Comparison of ENCODE assay signal across 14 cellular contexts in genomic region chr4:153464068-153464467, GRCh38. TPM values are rescaled to one million over a fixed set of nuclear protein-coding genes. Genes with fewer than 3 reads are reported as not detected.
DNase-seq lines count a peak whose midpoint lies in the region; ATAC-seq and TF ChIP-seq lines count a peak whose summit lies in the region.
"Had no signal": no experiment of that assay in that cellular context is flagged by ENCODE, and none has a peak within 500 bp of the region (broad histone marks: within the 10 kb centered on the region; RNA-seq: fewer than 3 reads in every experiment).

No MANE protein-coding gene starts in this region.

- no peak for TF ChIP-seq POLR2A in body of pancreas (IDR thresholded peaks at IDR 0.05)

- H3K14ac ChIP-seq in neuronal stem cell (ENCODE audit: low read length) = no peak overlapping the region

- H3K79me2 ChIP-seq in DND-41 (ENCODE audit: insufficient read depth, low read length) = peaks cover 39% of the 10 kb centered on the region

- peaks cover 3% of the 10 kb centered on the region for H3K79me1 ChIP-seq in neuronal stem cell (ENCODE audit: low read depth, low read length)

- TF ChIP-seq CTCF in DND-41 (IDR thresholded peaks at IDR 0.05; ENCODE audit: borderline replicate concordance, extremely low read depth, low read length, poor library complexity, severe bottlenecking) (no peak), body of pancreas (IDR thresholded peaks at IDR 0.05) (no peak)

- no peaks in the 10 kb centered on the region for H3K27me3 ChIP-seq in DND-41 (ENCODE audit: insufficient read depth, low read length, poor library complexity)
- H3K27me3 ChIP-seq in body of pancreas = no peaks in the 10 kb centered on the region
- H3K27me3 ChIP-seq in neuronal stem cell (ENCODE audit: control insufficient read depth in 3 of 3, insufficient read depth in 3 of 3, low read depth in 1 of 3, low read length in 3 of 3) = peaks cover 0 to 12% (median 0%) of the 10 kb centered on the region in 3 experiments
- H3K27me3 ChIP-seq: thyroid gland had no signal

- H2BK15ac ChIP-seq in neuronal stem cell (ENCODE audit: low read length) = no peak overlapping the region

- H3K9ac ChIP-seq in DND-41 (ENCODE audit: low read depth, low read length) (no peak overlapping the region), neuronal stem cell (ENCODE audit: low read depth, low read length, poor library complexity) (no peak overlapping the region)

- H2AK5ac ChIP-seq in neuronal stem cell (ENCODE audit: low read depth, low read length) = no peak overlapping the region

- peaks cover 26% of the 10 kb centered on the region for H3K36me3 ChIP-seq in DND-41 (ENCODE audit: insufficient read depth, low read length)
- H3K36me3 ChIP-seq in body of pancreas (replicated peaks in 1 of 2; ENCODE audit: insufficient read depth in 1 of 2, low read depth in 2 of 2) = no peaks in the 10 kb centered on the region
- H3K36me3 ChIP-seq in neuronal stem cell (replicated peaks in 1 of 2; ENCODE audit: control insufficient read depth in 2 of 2, insufficient read depth in 2 of 2, low read length in 2 of 2) = no peaks in the 10 kb centered on the region
- H3K36me3 ChIP-seq: thyroid gland had no signal

- H3K4me1 ChIP-seq in DND-41 (ENCODE audit: insufficient read depth, low read length) = peaks cover 27% of the 10 kb centered on the region
- H3K4me1 ChIP-seq in body of pancreas = peaks cover 31% of the 10 kb centered on the region
- peaks cover 3 to 19% of the 10 kb centered on the region in 2 donors for H3K4me1 ChIP-seq in neuronal stem cell (ENCODE audit: control insufficient read depth in 2 of 2, insufficient read depth in 1 of 2, low read depth in 1 of 2, low read length in 2 of 2)

- no peak overlapping the region for H3K4ac ChIP-seq in neuronal stem cell (ENCODE audit: low read length)

- no peak overlapping the region for H2BK5ac ChIP-seq in neuronal stem cell (ENCODE audit: low read length)

- DNase-seq in DND-41 (no peak), NAMALWA (ENCODE audit: low spot score) (peak; percentile 46), body of pancreas (no peak), neuronal stem cell (ENCODE audit: low spot score) (no peak), SIG-M5 treated with dmso at 0.1 percent for 504 hours (lab: John Stamatoyannopoulos, UW; ENCODE audit: unreplicated experiment) (no peak), cerebellum (ENCODE audit: low spot score) (no peak)
- no peak for DNase-seq in stimulated activated CD4-positive, alpha-beta T cell treated with anti-CD3 and anti-CD28 coated beads, Interleukin-4, amount 100 ng/mL, for 4 hours
- DNase-seq: Caco-2; islet precursor cell; MM.1S; stimulated activated CD4-positive, alpha-beta T cell treated with anti-CD3 and anti-CD28 coated beads, Interleukin-12 subunit alpha, Interleukin-12 subunit beta, amount 100 ng/mL, for 4 hours; thyroid gland had no signal

- no peak overlapping the region for H3K4me2 ChIP-seq in DND-41 (ENCODE audit: insufficient read depth, low read length)
- no peak overlapping the region for H3K4me2 ChIP-seq in neuronal stem cell (ENCODE audit: insufficient read depth, low read length, poor library complexity, severe bottlenecking)

- no peak overlapping the region for H2BK120ac ChIP-seq in neuronal stem cell (ENCODE audit: low read depth, low read length)

- H2BK12ac ChIP-seq in neuronal stem cell (ENCODE audit: low read length) = no peak overlapping the region

- no peak overlapping the region for H4K91ac ChIP-seq in neuronal stem cell (ENCODE audit: low read depth, low read length, poor library complexity)

- H3K23ac ChIP-seq in neuronal stem cell (ENCODE audit: low read depth, low read length, poor library complexity) = no peak overlapping the region

- H4K20me1 ChIP-seq in DND-41 (ENCODE audit: insufficient read depth, low read length) = peaks cover 22% of the 10 kb centered on the region

- ATAC-seq in DND-41 (ENCODE audit: insufficient read depth, low read depth) (no peak), body of pancreas (no peak), GM21529 (IDR thresholded peaks at IDR 0.05; ENCODE audit: unreplicated experiment) (no peak)
- ATAC-seq: Right ventricle myocardium inferior had no signal

- H3K18ac ChIP-seq in neuronal stem cell (ENCODE audit: low read length) = no peak overlapping the region

- intact Hi-C loops in body of pancreas (cut with DNase I) = no loop called here

- 36 to 43% methylated on average over 1 of the region's 1 CpG for WGBS in body of pancreas, 2 donors
- WGBS in neuronal stem cell (ENCODE audit: extremely low coverage in 2 of 2, insufficient read length in 2 of 2, insufficient replicate concordance in 1 of 2), 2 donors = no CpG with 5 or more reads among the region's 1 CpG

- peak overlapping the region; percentile 59 for H3K27ac ChIP-seq in DND-41 (ENCODE audit: low read length)
- H3K27ac ChIP-seq in body of pancreas = peak overlapping the region in 3 of 4 donors; percentile 23 to 96 (median 95)
- H3K27ac ChIP-seq in neuronal stem cell (replicated peaks; ENCODE audit: low read length) = no peak overlapping the region
- H3K27ac ChIP-seq: thyroid gland had no signal

- H2AFZ ChIP-seq in DND-41 (ENCODE audit: low read depth, low read length) = no peak overlapping the region
- H2AFZ ChIP-seq in neuronal stem cell (ENCODE audit: low read length) = peak overlapping the region; percentile 23

- H3K4me3 ChIP-seq in DND-41 (ENCODE audit: low read depth in 1 of 2, low read length in 2 of 2) (no peak overlapping the region), body of pancreas (no peak overlapping the region), neuronal stem cell (ENCODE audit: low read length in 2 of 2) (no peak overlapping the region)
- H3K4me3 ChIP-seq: thyroid gland had no signal

- no peak overlapping the region for H4K8ac ChIP-seq in neuronal stem cell (ENCODE audit: low read depth, low read length)

- H3K9me3 ChIP-seq in DND-41 (ENCODE audit: insufficient read depth, low read length, severe bottlenecking) (no peaks in the 10 kb centered on the region), body of pancreas (no peaks in the 10 kb centered on the region), neuronal stem cell (replicated peaks in 1 of 2; ENCODE audit: control insufficient read depth in 2 of 2, insufficient read depth in 1 of 2, low read depth in 1 of 2, low read length in 2 of 2) (peaks cover 0 to 1% of the 10 kb centered on the region in 2 donors)
- H3K9me3 ChIP-seq: Caco-2, thyroid gland had no signal

RNA-seq across cellular contexts. Expression of gene TMEM131L, which starts 2.1 kb away (rescaled TPM):
- total RNA-seq in body of pancreas (10 to 100 TPM; 47.1 to 63.6 TPM), cerebellum (35.9 TPM)
- polyA plus RNA-seq in neuronal stem cell (2013, experiment 1 of 2) = 10.3 TPM
- polyA plus RNA-seq in neuronal stem cell (2013, experiment 2 of 2) = 10.2 TPM
